1 cellular context compared by ENCODE assay signal in genomic region chr1:208120426-208120790, GRCh38.
TF ChIP-seq lines count a peak whose summit lies in the region.

No MANE protein-coding gene starts in this region.

TF ChIP-seq in HepG2, 621 proteins besides CTCF, POLR2A, EP300 and RAD21 (continued from another document):
- TF ChIP-seq ARID4A (CRISPR knock-in tag; IDR thresholded peaks at IDR 0.05; ENCODE audit: borderline replicate concordance) (0 out of 2 replicates have a peak, but pooled peaks have one; percentile 16), ZNF446 (CRISPR knock-in tag; IDR thresholded peaks at IDR 0.05) (0 out of 2 replicates have a peak, but pooled peaks have one; percentile 74), ZFP91 (CRISPR knock-in tag; IDR thresholded peaks at IDR 0.05; ENCODE audit: borderline replicate concordance) (0 out of 2 replicates have a peak, but pooled peaks have one; percentile 2), SPEN (CRISPR knock-in tag; IDR thresholded peaks at IDR 0.05; ENCODE audit: low read depth) (0 out of 2 replicates have a peak, but pooled peaks have one; percentile 6), ZNF709 (CRISPR knock-in tag; IDR thresholded peaks at IDR 0.05) (peak; percentile 54; the same call in 1 of the 2 replicates)
